17 cellular contexts compared by ENCODE assay signal in the genomic region with DNA sequence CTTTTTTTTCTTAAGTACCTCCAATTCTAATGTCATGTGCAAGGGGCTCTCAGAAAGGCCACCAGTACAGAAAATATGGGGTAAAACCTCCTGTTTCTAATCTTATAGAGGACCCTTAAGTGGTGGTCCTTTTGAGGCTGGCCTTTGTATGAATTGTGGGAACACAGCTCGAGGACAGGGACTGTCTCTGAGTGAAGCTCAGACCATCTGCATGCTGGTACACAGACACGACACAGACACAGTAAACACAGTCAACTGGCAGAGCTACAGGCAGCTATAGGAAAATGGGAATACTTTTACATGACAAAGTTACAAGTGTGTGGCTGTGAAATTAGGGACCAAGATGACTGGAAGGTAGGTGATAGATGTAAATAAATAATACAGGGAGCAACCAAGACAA.
"Had no signal": no experiment of that assay in that cellular context is flagged by ENCODE, and none has a peak within 500 bp of the region (broad histone marks: within the 10 kb centered on the region; RNA-seq: fewer than 3 reads in every experiment).

No MANE protein-coding gene starts in this region.

- H3K4me1 Mint-ChIP-seq: activated CD4-positive, alpha-beta T cell treated with anti-CD3 and anti-CD28 coated beads, Interleukin-2, amount 10 ng/mL, durations not matched to agents 7 days and 5 days; activated naive CD8-positive, alpha-beta T cell treated with anti-CD3 and anti-CD28 coated beads, Interleukin-2, amount 10 ng/mL, durations not matched to agents 7 days and 5 days; immature natural killer cell; nephron had no signal

- FAIRE-seq: frontal cortex, TTC549 had no signal

- H3K9me3 ChIP-seq: psoas muscle, right lobe of liver, spleen had no signal

- H3K36me3 Mint-ChIP-seq: activated naive CD8-positive, alpha-beta T cell treated with anti-CD3 and anti-CD28 coated beads, Interleukin-2, amount 10 ng/mL, durations not matched to agents 7 days and 5 days; immature natural killer cell had no signal

- H3K36me3 ChIP-seq: right lobe of liver, spleen had no signal

- H3K27me3 ChIP-seq: right lobe of liver had no signal

- DNase-seq: activated CD4-positive, alpha-beta T cell treated with anti-CD3 and anti-CD28 coated beads, Interleukin-2, amount 10 ng/mL, durations not matched to agents 7 days and 5 days; activated CD4-positive, CD25-positive, alpha-beta regulatory T cell; activated CD8-positive, alpha-beta memory T cell treated with anti-CD3 and anti-CD28 coated beads for 24 hours; activated naive CD8-positive, alpha-beta T cell treated with anti-CD3 and anti-CD28 coated beads, Interleukin-2, amount 10 ng/mL, durations not matched to agents 7 days and 5 days; anterior cingulate cortex; cerebellar nuclear complex; effector memory CD4-positive, alpha-beta T cell; head of caudate nucleus; immature natural killer cell; psoas muscle; right lobe of liver; spleen; stimulated activated CD4-positive, alpha-beta T cell treated with anti-CD3 and anti-CD28 coated beads, Interleukin-1b, Interleukin-23, amount 100 ng/mL, for 48 hours had no signal

- H3K4me1 ChIP-seq: psoas muscle, right lobe of liver, spleen had no signal

- H3K4me3 Mint-ChIP-seq: activated CD4-positive, alpha-beta T cell treated with anti-CD3 and anti-CD28 coated beads, Interleukin-2, amount 10 ng/mL, durations not matched to agents 7 days and 5 days; activated naive CD8-positive, alpha-beta T cell treated with anti-CD3 and anti-CD28 coated beads, Interleukin-2, amount 10 ng/mL, durations not matched to agents 7 days and 5 days; activated T-helper 1 cell treated with anti-CD3 and anti-CD28 coated beads, Interleukin-12 subunit alpha, Interleukin-12 subunit beta, Interleukin-2, Interleukin-4 antibody, amounts not matched to agents 30 ng/mL and 10 ng/mL and 1 ng/mL, durations not matched to agents 14 hours and 24 hours and 36 hours; immature natural killer cell; nephron had no signal

- H3K27ac ChIP-seq: psoas muscle, right lobe of liver, spleen had no signal

- H3K27ac Mint-ChIP-seq: activated CD4-positive, alpha-beta T cell treated with anti-CD3 and anti-CD28 coated beads, Interleukin-2, amount 10 ng/mL, durations not matched to agents 7 days and 5 days; activated naive CD8-positive, alpha-beta T cell treated with anti-CD3 and anti-CD28 coated beads, Interleukin-2, amount 10 ng/mL, durations not matched to agents 7 days and 5 days; activated T-helper 1 cell treated with anti-CD3 and anti-CD28 coated beads, Interleukin-12 subunit alpha, Interleukin-12 subunit beta, Interleukin-2, Interleukin-4 antibody, amounts not matched to agents 30 ng/mL and 10 ng/mL and 1 ng/mL, durations not matched to agents 14 hours and 24 hours and 36 hours; nephron had no signal

- H3K4me3 ChIP-seq: psoas muscle, right lobe of liver, spleen had no signal

- ATAC-seq: psoas muscle, right lobe of liver had no signal

- H3K9me3 Mint-ChIP-seq: activated CD4-positive, alpha-beta T cell treated with anti-CD3 and anti-CD28 coated beads, Interleukin-2, amount 10 ng/mL, durations not matched to agents 7 days and 5 days; activated naive CD8-positive, alpha-beta T cell treated with anti-CD3 and anti-CD28 coated beads, Interleukin-2, amount 10 ng/mL, durations not matched to agents 7 days and 5 days; activated T-helper 1 cell treated with anti-CD3 and anti-CD28 coated beads, Interleukin-12 subunit alpha, Interleukin-12 subunit beta, Interleukin-2, Interleukin-4 antibody, amounts not matched to agents 30 ng/mL and 10 ng/mL and 1 ng/mL, durations not matched to agents 14 hours and 24 hours and 36 hours; immature natural killer cell; nephron had no signal
